17 cellular contexts compared by ENCODE assay signal in genomic region chr14:55979096-55979495, GRCh38.
"Had no signal": no experiment of that assay in that cellular context is flagged by ENCODE, and none has a peak within 500 bp of the region (broad histone marks: within the 10 kb centered on the region; RNA-seq: fewer than 3 reads in every experiment).

No MANE protein-coding gene starts in this region.

- H3K4me3 ChIP-seq: coronary artery, left lung, tibial artery, uterus had no signal

- H3K36me3 ChIP-seq: brain microvascular endothelial cell, left lung, tibial artery, uterus had no signal

- H3K9me3 ChIP-seq: uterus had no signal

- H3K27ac ChIP-seq: brain microvascular endothelial cell, coronary artery, foreskin keratinocyte, left lung, tibial artery, uterus had no signal

- DNase-seq: activated CD4-positive, alpha-beta T cell treated with anti-CD3 and anti-CD28 coated beads, Interleukin-2, amount 10 ng/mL, durations not matched to agents 24 days and 14 days; activated CD4-positive, CD25-positive, alpha-beta regulatory T cell; activated CD8-positive, alpha-beta T cell treated with anti-CD3 and anti-CD28 coated beads for 36 hours; activated naive CD4-positive, alpha-beta T cell treated with anti-CD3 and anti-CD28 coated beads for 36 hours; activated naive CD8-positive, alpha-beta T cell treated with anti-CD3 and anti-CD28 coated beads, Interleukin-2, amount 50 U/mL, for 24 hours; activated T-cell treated with anti-CD3 and anti-CD28 coated beads, Interleukin-2, amount 50 U/mL, for 1 hour; brain microvascular endothelial cell; central memory CD4-positive, alpha-beta T cell; foreskin keratinocyte; left lung; nephron progenitor cell; retina; stimulated activated CD8-positive, alpha-beta memory T cell treated with anti-CD3 and anti-CD28 coated beads, Interleukin-4, amount 100 ng/mL, for 48 hours; stimulated activated naive CD4-positive, alpha-beta T cell; tibial artery; uterus had no signal

- ATAC-seq: activated CD8-positive, alpha-beta T cell treated with anti-CD3 and anti-CD28 coated beads for 36 hours; activated naive CD8-positive, alpha-beta T cell treated with anti-CD3 and anti-CD28 coated beads, Interleukin-2, amount 50 U/mL, for 24 hours; foreskin keratinocyte; left lung had no signal

- H3K27me3 ChIP-seq: brain microvascular endothelial cell, foreskin keratinocyte, left lung, tibial artery, uterus had no signal

- H3K4me1 ChIP-seq: foreskin keratinocyte, left lung, uterus had no signal
